1 cellular context compared by ENCODE assay signal in the genomic region with DNA sequence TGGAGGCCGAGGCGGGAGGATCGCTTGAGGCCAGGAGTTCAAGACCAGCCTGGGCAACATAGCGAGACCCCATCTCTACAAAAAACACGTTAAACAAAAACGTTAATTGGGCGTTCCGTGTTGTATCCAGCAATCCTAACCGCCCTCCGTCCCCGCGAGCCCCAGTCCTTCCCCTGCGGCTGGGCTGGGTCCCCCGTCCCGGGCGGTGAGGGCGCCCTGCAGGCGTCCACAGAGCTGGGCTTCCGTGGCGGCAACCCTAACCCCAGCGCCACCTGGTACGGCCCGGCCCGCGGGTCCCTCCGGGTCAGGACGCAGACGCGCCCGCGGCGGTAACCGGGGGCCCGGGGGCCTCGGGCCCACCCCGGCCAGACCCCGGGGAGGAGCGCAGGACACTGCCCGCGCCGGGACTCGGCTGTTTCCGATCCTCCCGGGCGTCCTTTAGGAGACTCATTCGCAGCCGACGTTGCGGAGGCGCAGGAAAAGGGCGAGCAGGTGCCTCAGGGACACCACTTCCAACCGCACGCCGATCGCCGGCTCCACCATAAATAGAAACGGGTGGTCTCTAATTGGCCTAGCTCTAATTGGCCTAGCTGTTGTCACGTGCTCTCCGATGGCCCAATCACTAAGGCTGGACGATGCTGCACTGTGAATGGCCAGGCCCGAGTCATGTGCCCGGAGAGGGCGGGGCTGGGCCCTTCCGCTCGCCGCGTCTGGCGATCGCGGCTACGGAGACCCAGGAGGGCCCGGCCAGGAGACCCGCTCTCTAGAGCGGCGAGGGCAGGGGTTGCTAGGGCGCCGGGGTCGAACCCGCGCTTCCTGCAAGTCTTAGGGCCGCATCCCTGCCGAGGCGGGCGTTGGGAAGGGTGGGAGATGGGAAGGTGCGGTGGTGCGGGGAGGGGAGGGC.
TF ChIP-seq lines count a peak whose summit lies in the region.

No MANE protein-coding gene starts in this region.

TF ChIP-seq in HepG2, 621 proteins besides CTCF, POLR2A, EP300 and RAD21 (continues in another document):
- TF ChIP-seq HOXA3 (CRISPR knock-in tag; IDR thresholded peaks at IDR 0.05) = peak; percentile 63; the same call in 1 of the 2 replicates
- TF ChIP-seq, protein P1, sequence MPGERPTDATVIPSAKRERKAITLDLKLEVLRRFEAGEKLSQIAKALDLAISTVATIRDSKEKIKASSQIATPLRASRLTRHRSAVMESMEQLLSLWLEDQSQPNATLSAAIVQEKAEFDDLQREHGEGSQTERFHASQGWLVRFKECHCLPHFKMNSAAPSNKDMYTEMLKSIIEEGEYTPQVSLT (CRISPR knock-in tag; IDR thresholded peaks at IDR 0.05; ENCODE audit: borderline replicate concordance, low read depth) = no peak
- TF ChIP-seq ZNF121 (CRISPR knock-in tag; IDR thresholded peaks at IDR 0.05) = peak; percentile 98
- peak; percentile 77; the same call in 1 of the 2 replicates for TF ChIP-seq REL (CRISPR knock-in tag; conservative IDR thresholded peaks at IDR 0.05)
- no peak for TF ChIP-seq NCOA5 (CRISPR knock-in tag; IDR thresholded peaks at IDR 0.05)
- TF ChIP-seq, protein P2, sequence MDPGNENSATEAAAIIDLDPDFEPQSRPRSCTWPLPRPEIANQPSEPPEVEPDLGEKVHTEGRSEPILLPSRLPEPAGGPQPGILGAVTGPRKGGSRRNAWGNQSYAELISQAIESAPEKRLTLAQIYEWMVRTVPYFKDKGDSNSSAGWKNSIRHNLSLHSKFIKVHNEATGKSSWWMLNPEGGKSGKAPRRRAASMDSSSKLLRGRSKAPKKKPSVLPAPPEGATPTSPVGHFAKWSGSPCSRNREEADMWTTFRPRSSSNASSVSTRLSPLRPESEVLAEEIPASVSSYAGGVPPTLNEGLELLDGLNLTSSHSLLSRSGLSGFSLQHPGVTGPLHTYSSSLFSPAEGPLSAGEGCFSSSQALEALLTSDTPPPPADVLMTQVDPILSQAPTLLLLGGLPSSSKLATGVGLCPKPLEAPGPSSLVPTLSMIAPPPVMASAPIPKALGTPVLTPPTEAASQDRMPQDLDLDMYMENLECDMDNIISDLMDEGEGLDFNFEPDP (CRISPR knock-in tag; conservative IDR thresholded peaks at IDR 0.05) = 0 out of 2 replicates have a peak, but pooled peaks have one; percentile 7
- TF ChIP-seq, protein P3, sequence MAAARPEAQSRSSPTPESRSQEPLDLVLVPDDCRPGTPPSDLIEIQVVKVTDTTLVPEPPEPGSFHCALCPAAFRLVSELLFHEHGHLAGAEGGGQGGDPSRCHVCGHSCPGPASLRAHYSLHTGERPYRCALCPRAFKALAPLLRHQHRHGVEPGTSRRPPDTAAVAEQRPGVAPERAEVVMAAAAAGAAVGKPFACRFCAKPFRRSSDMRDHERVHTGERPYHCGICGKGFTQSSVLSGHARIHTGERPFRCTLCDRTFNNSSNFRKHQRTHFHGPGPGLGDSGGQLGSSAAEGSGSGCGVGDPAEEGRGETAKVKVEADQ (CRISPR knock-in tag; IDR thresholded peaks at IDR 0.05; ENCODE audit: borderline replicate concordance) = no peak
- peak; percentile 64 for TF ChIP-seq ZSCAN30 (CRISPR knock-in tag; IDR thresholded peaks at IDR 0.05)
- TF ChIP-seq SOX13 (IDR thresholded peaks at IDR 0.05) = no peak
- TF ChIP-seq SOX13 (CRISPR knock-in tag; conservative IDR thresholded peaks at IDR 0.05 in 1 of 2, IDR thresholded peaks at IDR 0.05 in 1 of 2) = peak in 1 of 2 experiments; percentile 15; a peak in 1 of 4 replicates
- peak; percentile 78 for TF ChIP-seq AKAP8 (CRISPR knock-in tag; IDR thresholded peaks at IDR 0.05)
- TF ChIP-seq, protein P4, sequence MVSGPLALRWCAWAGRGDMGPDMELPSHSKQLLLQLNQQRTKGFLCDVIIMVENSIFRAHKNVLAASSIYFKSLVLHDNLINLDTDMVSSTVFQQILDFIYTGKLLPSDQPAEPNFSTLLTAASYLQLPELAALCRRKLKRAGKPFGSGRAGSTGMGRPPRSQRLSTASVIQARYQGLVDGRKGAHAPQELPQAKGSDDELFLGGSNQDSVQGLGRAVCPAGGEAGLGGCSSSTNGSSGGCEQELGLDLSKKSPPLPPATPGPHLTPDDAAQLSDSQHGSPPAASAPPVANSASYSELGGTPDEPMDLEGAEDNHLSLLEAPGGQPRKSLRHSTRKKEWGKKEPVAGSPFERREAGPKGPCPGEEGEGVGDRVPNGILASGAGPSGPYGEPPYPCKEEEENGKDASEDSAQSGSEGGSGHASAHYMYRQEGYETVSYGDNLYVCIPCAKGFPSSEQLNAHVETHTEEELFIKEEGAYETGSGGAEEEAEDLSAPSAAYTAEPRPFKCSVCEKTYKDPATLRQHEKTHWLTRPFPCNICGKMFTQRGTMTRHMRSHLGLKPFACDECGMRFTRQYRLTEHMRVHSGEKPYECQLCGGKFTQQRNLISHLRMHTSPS (CRISPR knock-in tag; IDR thresholded peaks at IDR 0.05; ENCODE audit: low read depth) = no peak
- peak; percentile 85 for TF ChIP-seq MYC (CRISPR knock-in tag; IDR thresholded peaks at IDR 0.05; ENCODE audit: borderline replicate concordance)
- no peak for TF ChIP-seq ZNF326 (CRISPR knock-in tag; IDR thresholded peaks at IDR 0.05; ENCODE audit: borderline replicate concordance)
- TF ChIP-seq, protein P5, sequence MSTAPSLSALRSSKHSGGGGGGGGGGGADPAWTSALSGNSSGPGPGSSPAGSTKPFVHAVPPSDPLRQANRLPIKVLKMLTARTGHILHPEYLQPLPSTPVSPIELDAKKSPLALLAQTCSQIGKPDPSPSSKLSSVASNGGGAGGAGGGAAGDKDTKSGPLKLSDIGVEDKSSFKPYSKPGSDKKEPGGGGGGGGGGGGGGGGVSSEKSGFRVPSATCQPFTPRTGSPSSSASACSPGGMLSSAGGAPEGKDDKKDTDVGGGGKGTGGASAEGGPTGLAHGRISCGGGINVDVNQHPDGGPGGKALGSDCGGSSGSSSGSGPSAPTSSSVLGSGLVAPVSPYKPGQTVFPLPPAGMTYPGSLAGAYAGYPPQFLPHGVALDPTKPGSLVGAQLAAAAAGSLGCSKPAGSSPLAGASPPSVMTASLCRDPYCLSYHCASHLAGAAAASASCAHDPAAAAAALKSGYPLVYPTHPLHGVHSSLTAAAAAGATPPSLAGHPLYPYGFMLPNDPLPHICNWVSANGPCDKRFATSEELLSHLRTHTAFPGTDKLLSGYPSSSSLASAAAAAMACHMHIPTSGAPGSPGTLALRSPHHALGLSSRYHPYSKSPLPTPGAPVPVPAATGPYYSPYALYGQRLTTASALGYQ (CRISPR knock-in tag; IDR thresholded peaks at IDR 0.05) = no peak; the same call in 1 of the 2 replicates
- no peak for TF ChIP-seq HHEX (CRISPR knock-in tag; IDR thresholded peaks at IDR 0.05)
- TF ChIP-seq, protein P6, sequence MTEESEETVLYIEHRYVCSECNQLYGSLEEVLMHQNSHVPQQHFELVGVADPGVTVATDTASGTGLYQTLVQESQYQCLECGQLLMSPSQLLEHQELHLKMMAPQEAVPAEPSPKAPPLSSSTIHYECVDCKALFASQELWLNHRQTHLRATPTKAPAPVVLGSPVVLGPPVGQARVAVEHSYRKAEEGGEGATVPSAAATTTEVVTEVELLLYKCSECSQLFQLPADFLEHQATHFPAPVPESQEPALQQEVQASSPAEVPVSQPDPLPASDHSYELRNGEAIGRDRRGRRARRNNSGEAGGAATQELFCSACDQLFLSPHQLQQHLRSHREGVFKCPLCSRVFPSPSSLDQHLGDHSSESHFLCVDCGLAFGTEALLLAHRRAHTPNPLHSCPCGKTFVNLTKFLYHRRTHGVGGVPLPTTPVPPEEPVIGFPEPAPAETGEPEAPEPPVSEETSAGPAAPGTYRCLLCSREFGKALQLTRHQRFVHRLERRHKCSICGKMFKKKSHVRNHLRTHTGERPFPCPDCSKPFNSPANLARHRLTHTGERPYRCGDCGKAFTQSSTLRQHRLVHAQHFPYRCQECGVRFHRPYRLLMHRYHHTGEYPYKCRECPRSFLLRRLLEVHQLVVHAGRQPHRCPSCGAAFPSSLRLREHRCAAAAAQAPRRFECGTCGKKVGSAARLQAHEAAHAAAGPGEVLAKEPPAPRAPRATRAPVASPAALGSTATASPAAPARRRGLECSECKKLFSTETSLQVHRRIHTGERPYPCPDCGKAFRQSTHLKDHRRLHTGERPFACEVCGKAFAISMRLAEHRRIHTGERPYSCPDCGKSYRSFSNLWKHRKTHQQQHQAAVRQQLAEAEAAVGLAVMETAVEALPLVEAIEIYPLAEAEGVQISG (CRISPR knock-in tag; IDR thresholded peaks at IDR 0.05) = peak; percentile 80
- TF ChIP-seq MIER3 (CRISPR knock-in tag; IDR thresholded peaks at IDR 0.05; ENCODE audit: borderline replicate concordance) = peak; percentile 82; the same call in 1 of the 2 replicates
- peak; percentile 80 for TF ChIP-seq KMT2A (CRISPR knock-in tag; IDR thresholded peaks at IDR 0.05)
- TF ChIP-seq ZNF263 (CRISPR knock-in tag; IDR thresholded peaks at IDR 0.05) = peak; percentile 73
- TF ChIP-seq, protein P7, sequence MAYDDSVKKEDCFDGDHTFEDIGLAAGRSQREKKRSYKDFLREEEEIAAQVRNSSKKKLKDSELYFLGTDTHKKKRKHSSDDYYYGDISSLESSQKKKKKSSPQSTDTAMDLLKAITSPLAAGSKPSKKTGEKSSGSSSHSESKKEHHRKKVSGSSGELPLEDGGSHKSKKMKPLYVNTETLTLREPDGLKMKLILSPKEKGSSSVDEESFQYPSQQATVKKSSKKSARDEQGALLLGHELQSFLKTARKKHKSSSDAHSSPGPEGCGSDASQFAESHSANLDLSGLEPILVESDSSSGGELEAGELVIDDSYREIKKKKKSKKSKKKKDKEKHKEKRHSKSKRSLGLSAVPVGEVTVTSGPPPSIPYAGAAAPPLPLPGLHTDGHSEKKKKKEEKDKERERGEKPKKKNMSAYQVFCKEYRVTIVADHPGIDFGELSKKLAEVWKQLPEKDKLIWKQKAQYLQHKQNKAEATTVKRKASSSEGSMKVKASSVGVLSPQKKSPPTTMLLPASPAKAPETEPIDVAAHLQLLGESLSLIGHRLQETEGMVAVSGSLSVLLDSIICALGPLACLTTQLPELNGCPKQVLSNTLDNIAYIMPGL (CRISPR knock-in tag; IDR thresholded peaks at IDR 0.05; ENCODE audit: borderline replicate concordance in 1 of 2, low read depth in 1 of 2) = peak; percentile 47 to 59; a peak in 2 of 4 replicates
- TF ChIP-seq, protein P8, sequence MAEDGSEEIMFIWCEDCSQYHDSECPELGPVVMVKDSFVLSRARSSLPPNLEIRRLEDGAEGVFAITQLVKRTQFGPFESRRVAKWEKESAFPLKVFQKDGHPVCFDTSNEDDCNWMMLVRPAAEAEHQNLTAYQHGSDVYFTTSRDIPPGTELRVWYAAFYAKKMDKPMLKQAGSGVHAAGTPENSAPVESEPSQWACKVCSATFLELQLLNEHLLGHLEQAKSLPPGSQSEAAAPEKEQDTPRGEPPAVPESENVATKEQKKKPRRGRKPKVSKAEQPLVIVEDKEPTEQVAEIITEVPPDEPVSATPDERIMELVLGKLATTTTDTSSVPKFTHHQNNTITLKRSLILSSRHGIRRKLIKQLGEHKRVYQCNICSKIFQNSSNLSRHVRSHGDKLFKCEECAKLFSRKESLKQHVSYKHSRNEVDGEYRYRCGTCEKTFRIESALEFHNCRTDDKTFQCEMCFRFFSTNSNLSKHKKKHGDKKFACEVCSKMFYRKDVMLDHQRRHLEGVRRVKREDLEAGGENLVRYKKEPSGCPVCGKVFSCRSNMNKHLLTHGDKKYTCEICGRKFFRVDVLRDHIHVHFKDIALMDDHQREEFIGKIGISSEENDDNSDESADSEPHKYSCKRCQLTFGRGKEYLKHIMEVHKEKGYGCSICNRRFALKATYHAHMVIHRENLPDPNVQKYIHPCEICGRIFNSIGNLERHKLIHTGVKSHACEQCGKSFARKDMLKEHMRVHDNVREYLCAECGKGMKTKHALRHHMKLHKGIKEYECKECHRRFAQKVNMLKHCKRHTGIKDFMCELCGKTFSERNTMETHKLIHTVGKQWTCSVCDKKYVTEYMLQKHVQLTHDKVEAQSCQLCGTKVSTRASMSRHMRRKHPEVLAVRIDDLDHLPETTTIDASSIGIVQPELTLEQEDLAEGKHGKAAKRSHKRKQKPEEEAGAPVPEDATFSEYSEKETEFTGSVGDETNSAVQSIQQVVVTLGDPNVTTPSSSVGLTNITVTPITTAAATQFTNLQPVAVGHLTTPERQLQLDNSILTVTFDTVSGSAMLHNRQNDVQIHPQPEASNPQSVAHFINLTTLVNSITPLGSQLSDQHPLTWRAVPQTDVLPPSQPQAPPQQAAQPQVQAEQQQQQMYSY (CRISPR knock-in tag; IDR thresholded peaks at IDR 0.05) = 0 out of 2 replicates have a peak, but pooled peaks have one; percentile 25
- TF ChIP-seq, protein P9, sequence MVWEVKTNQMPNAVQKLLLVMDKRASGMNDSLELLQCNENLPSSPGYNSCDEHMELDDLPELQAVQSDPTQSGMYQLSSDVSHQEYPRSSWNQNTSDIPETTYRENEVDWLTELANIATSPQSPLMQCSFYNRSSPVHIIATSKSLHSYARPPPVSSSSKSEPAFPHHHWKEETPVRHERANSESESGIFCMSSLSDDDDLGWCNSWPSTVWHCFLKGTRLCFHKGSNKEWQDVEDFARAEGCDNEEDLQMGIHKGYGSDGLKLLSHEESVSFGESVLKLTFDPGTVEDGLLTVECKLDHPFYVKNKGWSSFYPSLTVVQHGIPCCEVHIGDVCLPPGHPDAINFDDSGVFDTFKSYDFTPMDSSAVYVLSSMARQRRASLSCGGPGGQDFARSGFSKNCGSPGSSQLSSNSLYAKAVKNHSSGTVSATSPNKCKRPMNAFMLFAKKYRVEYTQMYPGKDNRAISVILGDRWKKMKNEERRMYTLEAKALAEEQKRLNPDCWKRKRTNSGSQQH (CRISPR knock-in tag; IDR thresholded peaks at IDR 0.05; ENCODE audit: low read depth) = peak; percentile 63; the same call in 1 of the 2 replicates
- peak; percentile 34 for TF ChIP-seq RARA (CRISPR knock-in tag; IDR thresholded peaks at IDR 0.05)
- TF ChIP-seq ATF7-NPFF (CRISPR knock-in tag; IDR thresholded peaks at IDR 0.05; ENCODE audit: low read depth) = peak; percentile 89; the same call in 1 of the 2 replicates
- peak; percentile 62; the same call in 1 of the 2 replicates for TF ChIP-seq ZNF317 (CRISPR knock-in tag; IDR thresholded peaks at IDR 0.05)
- peak; percentile 99 for TF ChIP-seq RBFOX2 (IDR thresholded peaks at IDR 0.05; ENCODE audit: low read depth, low read length)
- no peak for TF ChIP-seq NFRKB (IDR thresholded peaks at IDR 0.05)
- peak; percentile 74 for TF ChIP-seq HNRNPK (IDR thresholded peaks at IDR 0.05; ENCODE audit: low read depth, low read length, poor library complexity, severe bottlenecking)
- peak; percentile 71 for TF ChIP-seq ISL2 (CRISPR knock-in tag; IDR thresholded peaks at IDR 0.05)
- TF ChIP-seq, protein P10, sequence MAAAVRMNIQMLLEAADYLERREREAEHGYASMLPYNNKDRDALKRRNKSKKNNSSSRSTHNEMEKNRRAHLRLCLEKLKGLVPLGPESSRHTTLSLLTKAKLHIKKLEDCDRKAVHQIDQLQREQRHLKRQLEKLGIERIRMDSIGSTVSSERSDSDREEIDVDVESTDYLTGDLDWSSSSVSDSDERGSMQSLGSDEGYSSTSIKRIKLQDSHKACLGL (CRISPR knock-in tag; IDR thresholded peaks at IDR 0.05) = peak; percentile 36; the same call in 1 of the 2 replicates
- no peak for TF ChIP-seq ZNF761 (CRISPR knock-in tag; conservative IDR thresholded peaks at IDR 0.05)
- TF ChIP-seq, protein P11, sequence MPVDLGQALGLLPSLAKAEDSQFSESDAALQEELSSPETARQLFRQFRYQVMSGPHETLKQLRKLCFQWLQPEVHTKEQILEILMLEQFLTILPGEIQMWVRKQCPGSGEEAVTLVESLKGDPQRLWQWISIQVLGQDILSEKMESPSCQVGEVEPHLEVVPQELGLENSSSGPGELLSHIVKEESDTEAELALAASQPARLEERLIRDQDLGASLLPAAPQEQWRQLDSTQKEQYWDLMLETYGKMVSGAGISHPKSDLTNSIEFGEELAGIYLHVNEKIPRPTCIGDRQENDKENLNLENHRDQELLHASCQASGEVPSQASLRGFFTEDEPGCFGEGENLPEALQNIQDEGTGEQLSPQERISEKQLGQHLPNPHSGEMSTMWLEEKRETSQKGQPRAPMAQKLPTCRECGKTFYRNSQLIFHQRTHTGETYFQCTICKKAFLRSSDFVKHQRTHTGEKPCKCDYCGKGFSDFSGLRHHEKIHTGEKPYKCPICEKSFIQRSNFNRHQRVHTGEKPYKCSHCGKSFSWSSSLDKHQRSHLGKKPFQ (CRISPR knock-in tag; IDR thresholded peaks at IDR 0.05; ENCODE audit: insufficient replicate concordance) = peak; percentile 88
- TF ChIP-seq BRCA1 (CRISPR knock-in tag; IDR thresholded peaks at IDR 0.05) = no peak
- no peak for TF ChIP-seq ZC3H4 (CRISPR knock-in tag; IDR thresholded peaks at IDR 0.05; ENCODE audit: borderline replicate concordance)
